ENCODE assay signal across 22 cellular contexts in the genomic region with DNA sequence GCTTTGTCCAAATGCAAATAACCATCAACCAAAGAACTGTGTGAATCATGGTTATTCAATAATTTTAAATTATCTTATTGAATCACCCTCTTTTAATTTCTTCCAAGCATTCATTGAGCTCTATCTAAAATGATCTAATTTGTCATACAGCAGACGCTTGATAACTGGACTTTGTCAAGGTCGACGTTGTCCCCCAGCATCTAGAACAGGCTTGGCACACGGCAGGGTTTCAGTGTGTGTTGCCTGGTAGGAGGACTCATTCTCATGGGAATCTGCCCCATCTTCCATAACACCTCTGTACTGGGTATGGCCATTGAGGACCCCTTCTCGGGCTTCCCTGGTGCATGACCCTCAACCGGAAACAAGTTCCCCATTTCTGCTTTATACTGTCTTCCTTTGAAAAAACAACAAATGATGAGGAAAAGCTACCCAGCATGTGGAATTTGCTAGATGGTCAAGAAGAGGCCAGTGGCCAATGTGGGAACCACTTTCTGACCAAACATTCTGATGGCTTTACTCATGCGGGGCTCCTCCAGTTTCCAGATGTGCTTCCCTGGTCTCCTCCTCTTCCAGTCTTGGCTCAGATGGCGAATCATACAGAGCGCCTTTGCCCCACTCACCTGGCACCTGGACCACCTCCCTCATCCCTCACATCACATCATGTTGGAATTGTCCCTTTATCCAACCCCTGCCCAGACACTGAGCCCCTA.
DNase-seq lines count a peak whose midpoint lies in the region; ATAC-seq and TF ChIP-seq lines count a peak whose summit lies in the region.
"Had no signal": no experiment of that assay in that cellular context is flagged by ENCODE, and none has a peak within 500 bp of the region (broad histone marks: within the 10 kb centered on the region; RNA-seq: fewer than 3 reads in every experiment).

No MANE protein-coding gene starts in this region.

- POLR2A ChIA-PET in HEK293T (lab: Yijun Ruan, JAX), result no interaction called here

- no peak for ATAC-seq in GM19463 (IDR thresholded peaks at IDR 0.05; ENCODE audit: unreplicated experiment)
- ATAC-seq: heart left ventricle, right lobe of liver, T-cell had no signal

- DNase-seq in AG09309 (ENCODE audit: low read depth) (peak; percentile 10), HEK293T (ENCODE audit: extremely low spot score) (peak; percentile 2), astrocyte of the spinal cord (ENCODE audit: low read depth, low spot score) (peak; percentile 44), iris pigment epithelial cell (ENCODE audit: low read depth) (peak; percentile 28), NCI-H1048 (lab: John Stamatoyannopoulos, UW) (no peak), foreskin melanocyte (no peak), NCI-H1092 (lab: John Stamatoyannopoulos, UW) (no peak)
- DNase-seq: activated CD4-positive, alpha-beta T cell treated with anti-CD3 and anti-CD28 coated beads for 48 hours; activated naive CD4-positive, alpha-beta T cell treated with Interleukin-2 at 50 U/mL for 16 hours; CD4-positive, alpha-beta T cell; DMS53; heart left ventricle; immature natural killer cell; Kasumi-1; NCI-H526; right lobe of liver; Right ventricle myocardium superior; stimulated activated naive CD4-positive, alpha-beta T cell; T-cell; thyroid gland had no signal

- in situ Hi-C loops in astrocyte of the spinal cord (cut with HindIII; ENCODE audit: low sequenced_read_pairs), result no loop called here

- no peak for TF ChIP-seq CTCF in AG09309 (IDR thresholded peaks at IDR 0.05; ENCODE audit: control insufficient read depth, insufficient read depth, low read depth, low read length, missing control alignments)
- TF ChIP-seq CTCF in astrocyte of the spinal cord (IDR thresholded peaks at IDR 0.05; ENCODE audit: low read depth, low read length), result no peak

- H3K4me3 ChIP-seq in AG09309 (ENCODE audit: control insufficient read depth, low read depth, low read length), result no peak overlapping the region
- H3K4me3 ChIP-seq in astrocyte of the spinal cord (ENCODE audit: low read depth, low read length), result no peak overlapping the region
- H3K4me3 ChIP-seq: heart left ventricle, lung, right lobe of liver, thyroid gland had no signal

- CTCF ChIA-PET in HEK293T (lab: Yijun Ruan, JAX), result no interaction called here

TF ChIP-seq in HEK293T, 16 proteins besides CTCF, POLR2A, EP300 and RAD21:
- no peak for TF ChIP-seq FOXM1 (IDR thresholded peaks at IDR 0.05; ENCODE audit: borderline replicate concordance)
- TF ChIP-seq NFRKB (IDR thresholded peaks at IDR 0.05), result no peak
- TF ChIP-seq SP1 (IDR thresholded peaks at IDR 0.05), result no peak
- no peak for TF ChIP-seq CTBP1 (IDR thresholded peaks at IDR 0.05; ENCODE audit: borderline replicate concordance)
- TF ChIP-seq HDGF (IDR thresholded peaks at IDR 0.05; ENCODE audit: borderline replicate concordance), result no peak
- TF ChIP-seq BHLHE40 (IDR thresholded peaks at IDR 0.05; ENCODE audit: borderline replicate concordance), result no peak
- no peak for TF ChIP-seq FOXA1 (IDR thresholded peaks at IDR 0.05)
- no peak for TF ChIP-seq SUZ12 (IDR thresholded peaks at IDR 0.05)
- no peak for TF ChIP-seq ZNF384 (IDR thresholded peaks at IDR 0.05)
- TF ChIP-seq FOXK2 (IDR thresholded peaks at IDR 0.05), result no peak
- no peak for TF ChIP-seq L3MBTL2 (conservative IDR thresholded peaks at IDR 0.05)
- no peak for TF ChIP-seq PKNOX1 (IDR thresholded peaks at IDR 0.05)
- TF ChIP-seq LEF1 (IDR thresholded peaks at IDR 0.05; ENCODE audit: borderline replicate concordance), result no peak
- TF ChIP-seq ELF4 (IDR thresholded peaks at IDR 0.05), result no peak

Comparison
In these comparisons a context has a peak if more than half of its experiments do, and no peak if none do; other contexts are left out.
1. DNase-seq: peak in AG09309 (single experiment), HEK293T (single experiment), astrocyte of the spinal cord (single experiment) and iris pigment epithelial cell (single experiment); none in NCI-H1048 (single experiment), foreskin melanocyte (single experiment) and NCI-H1092 (single experiment).